ENCODE assay signal across 1 cellular context in genomic region chr7:30687604-30688003, GRCh38.
TF ChIP-seq lines count a peak whose summit lies in the region.

No MANE protein-coding gene starts in this region.

TF ChIP-seq in HepG2, 621 proteins besides CTCF, POLR2A, EP300 and RAD21:
- TF ChIP-seq MLXIP (CRISPR knock-in tag; IDR thresholded peaks at IDR 0.05; ENCODE audit: borderline replicate concordance) (no peak), ZNF772 (CRISPR knock-in tag; IDR thresholded peaks at IDR 0.05) (no peak), ZNF431 (CRISPR knock-in tag; IDR thresholded peaks at IDR 0.05; ENCODE audit: borderline replicate concordance, low read depth) (no peak), ZNF362 (CRISPR knock-in tag; IDR thresholded peaks at IDR 0.05; ENCODE audit: borderline replicate concordance) (no peak), KLF12 (CRISPR knock-in tag; IDR thresholded peaks at IDR 0.05; ENCODE audit: borderline replicate concordance) (no peak), IRX3 (CRISPR knock-in tag; IDR thresholded peaks at IDR 0.05; ENCODE audit: borderline replicate concordance, low read depth) (no peak), NR2C2 (CRISPR knock-in tag; IDR thresholded peaks at IDR 0.05; ENCODE audit: borderline replicate concordance) (no peak), ZNF737 (CRISPR knock-in tag; IDR thresholded peaks at IDR 0.05; ENCODE audit: borderline replicate concordance) (no peak), MBNL3 (CRISPR knock-in tag; conservative IDR thresholded peaks at IDR 0.05) (no peak), HNF1B (CRISPR knock-in tag; IDR thresholded peaks at IDR 0.05) (no peak), TRIM22 (IDR thresholded peaks at IDR 0.05) (no peak), ZNF841 (CRISPR knock-in tag; IDR thresholded peaks at IDR 0.05; ENCODE audit: borderline replicate concordance) (no peak), ZNF264 (CRISPR knock-in tag; IDR thresholded peaks at IDR 0.05) (no peak), NFATC3 (CRISPR knock-in tag; IDR thresholded peaks at IDR 0.05) (no peak), HDAC1 (CRISPR knock-in tag; IDR thresholded peaks at IDR 0.05) (no peak), ZNF570 (CRISPR knock-in tag; IDR thresholded peaks at IDR 0.05; ENCODE audit: borderline replicate concordance) (no peak), ZEB1 (IDR thresholded peaks at IDR 0.05; ENCODE audit: insufficient replicate concordance, low read depth) (no peak), TEAD3 (CRISPR knock-in tag; optimal IDR thresholded peaks at IDR 0.05; ENCODE audit: borderline replicate concordance) (no peak)
TF ChIP-seq in HepG2: peak in this region for 0.
